Comparison of ENCODE assay signal across 22 cellular contexts in genomic region chr13:44697058-44697457, GRCh38.
"Had no signal": no experiment of that assay in that cellular context is flagged by ENCODE, and none has a peak within 500 bp of the region (broad histone marks: within the 10 kb centered on the region; RNA-seq: fewer than 3 reads in every experiment).

No MANE protein-coding gene starts in this region.

- H3K36me3 ChIP-seq: colonic mucosa, heart right ventricle, sigmoid colon, stomach, thyroid gland, upper lobe of left lung, vagina had no signal

- H3K4me3 ChIP-seq: colonic mucosa, heart right ventricle, sigmoid colon, stomach, thyroid gland, upper lobe of left lung, vagina had no signal

- H3K9me3 ChIP-seq: colonic mucosa, heart right ventricle, sigmoid colon, stomach, thyroid gland, upper lobe of left lung, vagina had no signal

- H3K27ac ChIP-seq: colonic mucosa, epithelial cell of prostate, heart right ventricle, sigmoid colon, stomach, thyroid gland, upper lobe of left lung, vagina had no signal

- ATAC-seq: activated CD8-positive, alpha-beta memory T cell treated with anti-CD3 and anti-CD28 coated beads, Interleukin-2, amount 10 ng/mL, durations not matched to agents 7 days and 5 days; activated CD8-positive, alpha-beta T cell treated with anti-CD3 and anti-CD28 coated beads, Interleukin-2, amount 10 ng/mL, durations not matched to agents 7 days and 5 days; activated naive CD8-positive, alpha-beta T cell treated with anti-CD3 and anti-CD28 coated beads, Interleukin-2, amount 50 U/mL, for 24 hours; heart right ventricle; natural killer cell; stimulated activated naive B cell treated with anti-CD40 and anti-IgM and Interleukin-4, amounts not matched to agents 10 μg/mL and 1 μg/mL and 100 μg/mL, for 72 hours; WTC11 had no signal

- H3K27me3 ChIP-seq: colonic mucosa, heart right ventricle, sigmoid colon, stomach, thyroid gland, upper lobe of left lung, vagina had no signal

- FAIRE-seq: endometrium had no signal

- H3K4me1 ChIP-seq: colonic mucosa, sigmoid colon, thyroid gland, upper lobe of left lung, vagina had no signal

- DNase-seq: activated CD8-positive, alpha-beta memory T cell treated with anti-CD3 and anti-CD28 coated beads, Interleukin-2, amount 10 ng/mL, durations not matched to agents 7 days and 5 days; activated CD8-positive, alpha-beta T cell treated with anti-CD3 and anti-CD28 coated beads, Interleukin-2, amount 10 ng/mL, durations not matched to agents 7 days and 5 days; activated naive CD8-positive, alpha-beta T cell treated with anti-CD3 and anti-CD28 coated beads, Interleukin-2, amount 50 U/mL, for 24 hours; activated T-cell treated with anti-CD3 and anti-CD28 coated beads, Interleukin-2, amount 50 U/mL, for 48 hours; colonic mucosa; effector CD8-positive, alpha-beta T cell; foreskin fibroblast; heart right ventricle; natural killer cell; retina; sigmoid colon; stimulated activated CD4-positive, alpha-beta T cell treated with anti-CD3 and anti-CD28 coated beads, Interleukin-15, amount 100 ng/mL, for 24 hours; stimulated activated CD4-positive, alpha-beta T cell treated with anti-CD3 and anti-CD28 coated beads, Interleukin-2, amount 100 ng/mL, for 24 hours; stimulated activated naive B cell treated with anti-CD40 and anti-IgM and Interleukin-4, amounts not matched to agents 10 μg/mL and 1 μg/mL and 100 μg/mL, for 72 hours; stomach; T-helper 2 cell; thyroid gland; upper lobe of left lung had no signal
